Comparison of ENCODE assay signal across 8 cellular contexts in the genomic region with DNA sequence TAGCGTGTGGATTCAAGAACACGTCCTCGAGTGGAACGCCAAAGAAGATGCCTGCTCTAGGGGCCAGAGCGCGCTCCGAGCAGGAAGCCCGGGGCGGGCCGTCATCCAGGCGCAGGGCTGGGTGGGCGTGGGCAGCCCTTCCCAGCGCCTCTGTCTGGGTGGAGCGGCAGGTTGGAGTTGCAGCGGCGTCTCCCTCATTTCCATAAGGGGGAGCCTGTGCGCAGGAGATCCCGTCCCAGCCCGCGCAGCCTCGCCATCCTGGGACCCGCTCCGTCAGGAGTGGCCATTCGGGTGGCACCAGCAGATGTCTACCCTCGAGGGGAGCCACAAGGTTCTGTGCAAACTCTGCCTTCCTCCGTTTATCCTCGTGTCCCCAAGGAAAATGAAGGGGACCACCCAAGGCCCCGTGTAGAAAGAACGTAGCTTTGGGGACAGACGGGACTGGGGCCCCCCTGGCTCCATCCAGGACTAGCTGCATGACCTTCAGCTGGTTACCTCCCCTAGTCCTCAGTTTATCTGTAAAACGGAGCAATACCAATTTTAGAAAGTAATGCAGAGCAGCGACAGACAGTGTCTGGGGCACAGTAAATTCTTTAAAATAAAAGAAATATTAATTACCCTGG.
DNase-seq lines count a peak whose midpoint lies in the region; ATAC-seq and TF ChIP-seq lines count a peak whose summit lies in the region.

No MANE protein-coding gene starts in this region.

- H3K27ac ChIP-seq in iPS-20b (ENCODE audit: low read length) (no peak overlapping the region), tibial nerve (no peak overlapping the region)

- DNase-seq in DMS 273 treated with DMSO at 0.1 percent for 48 hours (lab: John Stamatoyannopoulos, UW) (peak; percentile 58), amniotic epithelial cell (ENCODE audit: low read depth) (peak; percentile 29), tibial nerve (ENCODE audit: low spot score in 2 of 2) (peak in 1 of 2 donors; percentile 20)

- no peak overlapping the region for H3K9ac ChIP-seq in iPS-20b (ENCODE audit: low read depth, low read length)

- WGBS in tibial nerve, 2 donors, result 10 to 17% methylated on average over 27 to 32 of the region's 32 CpGs

- TF ChIP-seq CTCF in LNCAP (IDR thresholded peaks at IDR 0.05), result peak; percentile 52
- TF ChIP-seq CTCF in tibial nerve (IDR thresholded peaks at IDR 0.05), result peak in 4 of 5 experiments; percentile 17 to 55 (median 36)

- H3K4me1 ChIP-seq in iPS-20b (ENCODE audit: insufficient read depth, low read length), result no peaks in the 10 kb centered on the region
- peaks cover 0 to 15% (median 2%) of the 10 kb centered on the region in 4 donors for H3K4me1 ChIP-seq in tibial nerve

- TF ChIP-seq POLR2A in tibial nerve (IDR thresholded peaks at IDR 0.05), result no peak

- TF ChIP-seq EP300 in tibial nerve (IDR thresholded peaks at IDR 0.05), result no peak

- no peak for ATAC-seq in HG02852 (IDR thresholded peaks at IDR 0.05; ENCODE audit: unreplicated experiment)
- ATAC-seq in HG03108 (IDR thresholded peaks at IDR 0.05; ENCODE audit: unreplicated experiment), result no peak
- ATAC-seq in HG03196 (IDR thresholded peaks at IDR 0.05; ENCODE audit: unreplicated experiment), result no peak

- peak overlapping the region; percentile 52; the same call in 1 of the 2 replicates for H3K4me3 ChIP-seq in iPS-20b (ENCODE audit: low read length)
- H3K4me3 ChIP-seq in tibial nerve, result no peak overlapping the region

- H3K27me3 ChIP-seq in iPS-20b (ENCODE audit: insufficient read depth, low read length), result peaks cover 64% of the 10 kb centered on the region
- no peaks in the 10 kb centered on the region for H3K27me3 ChIP-seq in tibial nerve

- H3K9me3 ChIP-seq in iPS-20b (ENCODE audit: insufficient read depth, low read depth, low read length) (no peaks in the 10 kb centered on the region; the same call in 1 of the 2 replicates), tibial nerve (no peaks in the 10 kb centered on the region)

- no peaks in the 10 kb centered on the region for H3K36me3 ChIP-seq in iPS-20b (ENCODE audit: insufficient read depth, low read depth, low read length)
- H3K36me3 ChIP-seq in tibial nerve, result no peaks in the 10 kb centered on the region
